In genomic region chr15:73700041-73700842, GRCh38 we compare ENCODE assay signal across 8 cellular contexts. TPM values are rescaled to one million over a fixed set of nuclear protein-coding genes. Genes with fewer than 3 reads are reported as not detected.
A peak's percentile ranks its signal among the peaks of the same experiment; 100 is the strongest.
DNase-seq lines count a peak whose midpoint lies in the region; ATAC-seq and TF ChIP-seq lines count a peak whose summit lies in the region.

No MANE protein-coding gene starts in this region.

- H3K36me3 Mint-ChIP-seq in T-cell: no peaks in the 10 kb centered on the region
- no peaks in the 10 kb centered on the region for H3K36me3 Mint-ChIP-seq in activated naive CD8-positive, alpha-beta T cell treated with anti-CD3 and anti-CD28 coated beads, Interleukin-2, amount 50 U/mL, for 24 hours (ENCODE audit: low read depth)

- no peaks in the 10 kb centered on the region for H3K9me3 ChIP-seq in heart right ventricle

- H3K4me3 ChIP-seq in heart right ventricle: no peak overlapping the region

- no peak overlapping the region for H3K27ac ChIP-seq in heart right ventricle

- peaks cover 0 to 13% (median 0%) of the 10 kb centered on the region in 7 donors for H3K27me3 ChIP-seq in heart right ventricle

- ATAC-seq in T-cell (replicated peaks in 1 of 4): peak; percentile 44 to 59 (median 46)
- peak; percentile 39 for ATAC-seq in activated naive CD8-positive, alpha-beta T cell treated with anti-CD3 and anti-CD28 coated beads, Interleukin-2, amount 50 U/mL, for 24 hours
- peak in 7 of 8 donors; percentile 19 to 48 (median 36) for ATAC-seq in heart right ventricle
- no peak for ATAC-seq in HG02763 (IDR thresholded peaks at IDR 0.05; ENCODE audit: unreplicated experiment)
- no peak for ATAC-seq in GM18520 (IDR thresholded peaks at IDR 0.05; ENCODE audit: unreplicated experiment)

- CTCF ChIA-PET in T-cell (lab: Charles Lee): interaction anchor here (0.6 to 4.5 kb wide), 14 partner anchors 11 to 459 kb away, joined by 3 to 37 read pairs (median 3); no protein-coding TSS in a partner anchor

- peaks cover 13 to 43% (median 33%) of the 10 kb centered on the region in 9 donors for H3K4me1 ChIP-seq in heart right ventricle

- TF ChIP-seq CTCF in GM12801 (IDR thresholded peaks at IDR 0.05; ENCODE audit: extremely low read depth, insufficient read length) (peak; percentile 43), heart right ventricle (IDR thresholded peaks at IDR 0.05) (peak; percentile 92 to 97 (median 94))

- DNase-seq in NCI-H1105 treated with DMSO at 0.1 percent for 48 hours (lab: John Stamatoyannopoulos, UW) (peak; percentile 52), T-cell (peak; percentile 45 to 78 (median 68)), heart right ventricle (peak; percentile 65 to 81), retina (peak; percentile 77)
- peak; percentile 77 for DNase-seq in activated naive CD8-positive, alpha-beta T cell treated with anti-CD3 and anti-CD28 coated beads, Interleukin-2, amount 50 U/mL, for 24 hours

- H3K4me3 Mint-ChIP-seq in T-cell: no peak overlapping the region
- H3K4me3 Mint-ChIP-seq in activated naive CD8-positive, alpha-beta T cell treated with anti-CD3 and anti-CD28 coated beads, Interleukin-2, amount 50 U/mL, for 24 hours: no peak overlapping the region

- WGBS in heart right ventricle, 2 donors: 34 to 35% methylated on average over 13 of the region's 13 CpGs

- POLR2A ChIA-PET in T-cell (lab: Charles Lee): no interaction called here

- no peaks in the 10 kb centered on the region for H3K9me3 Mint-ChIP-seq in T-cell
- H3K9me3 Mint-ChIP-seq in activated naive CD8-positive, alpha-beta T cell treated with anti-CD3 and anti-CD28 coated beads, Interleukin-2, amount 50 U/mL, for 24 hours: no peaks in the 10 kb centered on the region

- H3K36me3 ChIP-seq in heart right ventricle: peaks cover 0 to 41% (median 0%) of the 10 kb centered on the region in 9 donors

- peaks cover 39 to 47% of the 10 kb centered on the region in 2 donors for H3K27me3 Mint-ChIP-seq in T-cell
- H3K27me3 Mint-ChIP-seq in activated naive CD8-positive, alpha-beta T cell treated with anti-CD3 and anti-CD28 coated beads, Interleukin-2, amount 50 U/mL, for 24 hours: peaks cover 50% of the 10 kb centered on the region

- intact Hi-C loops in heart right ventricle (cut with DNase I): loop anchor here (1.0 to 10.0 kb wide), 13 partner anchors 23 to 458 kb away; partner anchors contain the start of gene NPTN (in 1 of the 10)

- H3K27ac Mint-ChIP-seq in T-cell: peak overlapping the region in 1 of 2 donors; percentile 19
- no peak overlapping the region for H3K27ac Mint-ChIP-seq in activated naive CD8-positive, alpha-beta T cell treated with anti-CD3 and anti-CD28 coated beads, Interleukin-2, amount 50 U/mL, for 24 hours

- peaks cover 17 to 27% (median 23%) of the 10 kb centered on the region in 3 donors for H3K4me1 Mint-ChIP-seq in T-cell
- H3K4me1 Mint-ChIP-seq in activated naive CD8-positive, alpha-beta T cell treated with anti-CD3 and anti-CD28 coated beads, Interleukin-2, amount 50 U/mL, for 24 hours: peaks cover 27% of the 10 kb centered on the region

RNA-seq across cellular contexts. Expression of gene CD276, which starts 16.1 kb away (rescaled TPM):
- total RNA-seq in T-cell: under 1 TPM in 3 of 5 donors, not detected in 2; 0.66 to 0.76 (median 0.76) TPM
- 10 to 100 TPM; 26.5 to 77.1 (median 38.1) TPM for total RNA-seq in heart right ventricle
- 10 to 100 TPM; 34.2 to 45.1 TPM for polyA plus RNA-seq in heart right ventricle

RNA-seq across cellular contexts. Expression of gene INSYN1, which starts 52.9 kb away (rescaled TPM):
- not detected for total RNA-seq in T-cell
- total RNA-seq in heart right ventricle: 100 to 1,000 TPM in 4 of 10 donors, 10 to 100 TPM in 6; 56.4 to 221 (median 74.9) TPM
- 100 to 1,000 TPM; 134 to 154 TPM for polyA plus RNA-seq in heart right ventricle

Comparison
In these comparisons a context has a peak if more than half of its experiments do, and no peak if none do; other contexts are left out.
1. ATAC-seq: peak in T-cell (4 of 4), activated naive CD8-positive, alpha-beta T cell treated with anti-CD3 and anti-CD28 coated beads, Interleukin-2, amount 50 U/mL, for 24 hours (single experiment) and heart right ventricle (7 of 8); none in HG02763 (single experiment) and GM18520 (single experiment).
2. RNA of gene CD276, which starts 16.1 kb away (total RNA-seq): 26.5 to 77.1 TPM in heart right ventricle; 0.66 to 0.76 TPM in T-cell; every median in the first group is over 10 times any median in the second.
3. RNA of gene INSYN1, which starts 52.9 kb away (total RNA-seq): 56.4 to 221 TPM in heart right ventricle; not detected in T-cell; every median in the first group is over 10 times any median in the second.
4. Peak in every context shown above with its lines, with median percentiles within 50 percentile points of each other: DNase-seq.